Comparison of ENCODE assay signal across 8 cellular contexts in the genomic region with DNA sequence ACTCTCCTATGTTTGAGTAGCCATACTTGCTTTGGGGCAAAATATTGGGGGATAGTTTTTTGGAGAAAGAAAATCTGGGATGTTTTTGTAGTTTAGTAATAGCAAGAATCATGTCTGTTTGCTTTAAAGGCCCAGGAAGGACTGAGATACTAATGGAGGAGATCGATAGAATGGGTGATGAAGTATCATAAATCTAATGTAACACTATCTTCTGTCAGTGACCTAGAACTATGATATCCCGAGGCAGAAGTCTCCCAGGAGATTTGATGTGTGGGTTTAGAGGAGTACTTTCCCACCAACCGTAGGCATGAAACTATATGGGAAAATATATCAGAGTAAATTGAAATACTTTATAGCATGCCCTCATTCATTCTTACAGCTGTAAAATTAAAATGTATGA. TPM values are rescaled to one million over a fixed set of nuclear protein-coding genes. Genes with fewer than 3 reads are reported as not detected.
DNase-seq lines count a peak whose midpoint lies in the region; ATAC-seq and TF ChIP-seq lines count a peak whose summit lies in the region.

No MANE protein-coding gene starts in this region.

- H3K36me3 ChIP-seq in A673 (ENCODE audit: insufficient read depth, low read length, poor library complexity, severe bottlenecking), result no peaks in the 10 kb centered on the region

- H3K27ac Mint-ChIP-seq in MCF 10A (ENCODE audit: low read depth, unreplicated experiment), result peak overlapping the region; percentile 87

- no peaks in the 10 kb centered on the region for H3K9me3 ChIP-seq in A673 (ENCODE audit: low read depth, low read length, poor library complexity, severe bottlenecking)

- H3K4me3 Mint-ChIP-seq in MCF 10A (ENCODE audit: unreplicated experiment), result peak overlapping the region; percentile 88

- no peak for ATAC-seq in GM21367 (IDR thresholded peaks at IDR 0.05; ENCODE audit: unreplicated experiment)
- ATAC-seq in GM21576 (IDR thresholded peaks at IDR 0.05; ENCODE audit: unreplicated experiment), result no peak

- BruUV-seq in A673 (replicated peaks; lab: Mats Ljungman, UMichigan) (TSS peak; percentile 77), MCF 10A (replicated peaks; lab: Mats Ljungman, UMichigan) (TSS peak; percentile 91)

- intact Hi-C loops in A673 (cut with micrococcal nuclease; ENCODE audit: unreplicated experiment), result loop anchor here (5.0 kb wide), 1 partner anchor 209 kb away; no protein-coding TSS in a partner anchor
- intact Hi-C loops in MCF 10A (cut with micrococcal nuclease), result loop anchor here (2.0 kb wide), 1 partner anchor 21 kb away; the partner anchor contains the start of gene NFKBIZ

- no peaks in the 10 kb centered on the region for H3K27me3 ChIP-seq in A673 (replicated peaks; ENCODE audit: insufficient read depth, low read depth, low read length, poor library complexity)

- DNase-seq in A673 (ENCODE audit: low spot score) (no peak), HT-29 (ENCODE audit: low spot score) (peak; percentile 42), MCF 10A (ENCODE audit: unreplicated experiment) (no peak), myocyte (ENCODE audit: low read depth) (peak; percentile 25), superior temporal gyrus (ENCODE audit: extremely low spot score) (no peak), GM10248 (ENCODE audit: extremely low spot score) (no peak)

- H3K4me3 ChIP-seq in A673 (ENCODE audit: low read depth, low read length, poor library complexity, severe bottlenecking), result peak overlapping the region; percentile 60

- H3K4me1 ChIP-seq in A673 (ENCODE audit: insufficient read depth, low read length, poor library complexity, severe bottlenecking), result peaks cover 30% of the 10 kb centered on the region

- peak overlapping the region; percentile 83 for H3K27ac ChIP-seq in A673 (ENCODE audit: low read depth, low read length, poor library complexity, severe bottlenecking)

- TF ChIP-seq CTCF in A673 (conservative IDR thresholded peaks at IDR 0.05; ENCODE audit: low read depth, low read length) (no peak), MCF 10A (IDR thresholded peaks at IDR 0.05; ENCODE audit: unreplicated experiment) (no peak), GM10248 (IDR thresholded peaks at IDR 0.05; ENCODE audit: control extremely low read depth, extremely low read depth, low read depth, missing control alignments) (no peak)

- POLR2A ChIA-PET in A673 (lab: Charles Lee; ENCODE audit: low non-redundant PET) (no interaction called here), MCF 10A (lab: Yijun Ruan, JAX) (interaction anchor here (0.7 to 6.6 kb wide), 19 partner anchors 7 to 1117 kb away, joined by 3 to 121 read pairs (median 6); partner anchors contain the start of gene NFKBIZ), GM10248 (lab: Yijun Ruan, JAX) (interaction anchor here (0.6 to 5.6 kb wide), 7 partner anchors 8 to 232 kb away, joined by 3 to 54 read pairs (median 5); partner anchors contain the start of gene NFKBIZ)

- no peaks in the 10 kb centered on the region for H3K9me3 Mint-ChIP-seq in MCF 10A (ENCODE audit: unreplicated experiment)

- H3K36me3 Mint-ChIP-seq in MCF 10A (ENCODE audit: insufficient read depth, unreplicated experiment), result peaks cover 11% of the 10 kb centered on the region

- no peaks in the 10 kb centered on the region for H3K27me3 Mint-ChIP-seq in MCF 10A (ENCODE audit: insufficient read depth, unreplicated experiment)

- CTCF ChIA-PET in A673 (lab: Charles Lee) (no interaction called here), MCF 10A (lab: Yijun Ruan, JAX) (interaction anchor here (0.5 to 3.3 kb wide), 9 partner anchors 10 to 1511 kb away, joined by 3 to 16 read pairs (median 3); no protein-coding TSS in a partner anchor), GM10248 (lab: Yijun Ruan, JAX) (interaction anchor here (1.0 to 4.2 kb wide), 8 partner anchors 10 to 397 kb away, joined by 3 to 19 read pairs (median 10); no protein-coding TSS in a partner anchor)

- peaks cover 25% of the 10 kb centered on the region for H3K4me1 Mint-ChIP-seq in MCF 10A (ENCODE audit: insufficient read depth, unreplicated experiment)

RNA-seq across cellular contexts. Expression of gene NFKBIZ, which starts 21.0 kb away (rescaled TPM):
- total RNA-seq in A673 (2021) (11.5 and 15.1 TPM in 2 replicates), MCF 10A (2022) (48.9 and 58.8 TPM in 2 replicates), myocyte (12.9 and 15.6 TPM in 2 replicates)
- total RNA-seq in HT-29 (2014; rRNA removed; shearing (Covaris generic)), result 51.0 and 53.2 TPM in 2 replicates
- 9.3 TPM for polyA plus RNA-seq in myocyte (2012)

RNA-seq across cellular contexts. Expression of gene NXPE3, which starts 49.3 kb away (rescaled TPM):
- total RNA-seq in A673 (2021) (36.4 and 37.6 TPM in 2 replicates), MCF 10A (2022) (3.9 and 7.2 TPM in 2 replicates), myocyte (36.4 and 42.1 TPM in 2 replicates)
- 1.5 and 3.3 TPM in 2 replicates for total RNA-seq in HT-29 (2014; rRNA removed; shearing (Covaris generic))
- polyA plus RNA-seq in myocyte (2012), result 36.7 TPM

Comparison
In these comparisons a context has a peak if more than half of its experiments do, and no peak if none do; other contexts are left out.
1. DNase-seq: peak in HT-29 (single experiment) and myocyte (single experiment); none in A673 (single experiment), MCF 10A (single experiment), superior temporal gyrus (single experiment) and GM10248 (single experiment).